In the genomic region with DNA sequence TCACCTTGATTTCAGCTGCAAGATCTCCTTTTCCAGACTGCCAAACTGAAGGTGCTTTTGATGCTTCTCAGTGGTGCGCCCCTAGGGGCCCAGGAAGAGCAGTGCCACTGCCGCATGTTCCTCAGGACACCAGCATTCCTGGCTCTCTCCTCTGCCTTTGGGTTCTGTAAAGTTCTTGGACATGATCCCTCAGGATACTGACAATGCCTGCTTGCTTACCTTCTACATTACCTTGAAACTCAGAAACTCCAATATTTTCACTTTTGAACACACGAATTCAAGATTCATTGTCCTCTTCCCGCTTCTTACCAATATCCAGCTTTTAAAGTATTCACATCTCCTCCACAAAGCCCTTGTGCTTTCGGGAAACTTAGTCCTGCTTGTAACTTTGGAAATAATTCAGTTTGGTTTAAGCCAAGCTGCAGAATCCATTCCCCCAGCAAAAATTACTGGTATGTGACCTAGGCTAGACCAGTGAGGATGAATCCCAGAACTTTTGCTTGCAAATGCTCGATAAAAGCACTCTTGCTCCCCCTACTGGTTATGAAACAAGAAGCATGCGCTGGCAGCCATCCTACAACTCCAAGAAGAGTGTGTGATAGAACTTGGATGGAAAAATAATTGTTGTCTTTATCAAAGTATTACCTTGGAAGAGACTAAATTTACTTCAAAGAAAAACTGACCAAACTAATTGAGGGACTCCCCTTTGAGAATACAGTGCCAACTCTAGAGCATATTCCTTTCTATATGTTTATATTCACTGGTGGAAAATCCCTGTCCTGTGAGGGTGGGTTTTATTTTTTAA, we compare ENCODE assay signal across 8 cellular contexts. TPM values are rescaled to one million over a fixed set of nuclear protein-coding genes. Genes with fewer than 3 reads are reported as not detected.
A peak's percentile ranks its signal among the peaks of the same experiment; 100 is the strongest.
DNase-seq lines count a peak whose midpoint lies in the region; ATAC-seq and TF ChIP-seq lines count a peak whose summit lies in the region.

No MANE protein-coding gene starts in this region.

- H3K9me3 ChIP-seq in fibroblast of lung (ENCODE audit: control insufficient read depth, insufficient read depth, low read depth, low read length) (no peaks in the 10 kb centered on the region), transverse colon (no peaks in the 10 kb centered on the region)

- TF ChIP-seq POLR2A in transverse colon (IDR thresholded peaks at IDR 0.05), result no peak

- H3K4me1 Mint-ChIP-seq in natural killer cell treated with Interleukin-12 subunit alpha and Interleukin-12 subunit beta and Interleukin-15 and Interleukin-18, amount 100 ng/mL, for 72 hours (ENCODE audit: low read depth in 2 of 2), result peaks cover 27 to 46% of the 10 kb centered on the region in 2 donors

- peak overlapping the region; percentile 2 for H2AFZ ChIP-seq in fibroblast of lung (ENCODE audit: low read length)

- in situ Hi-C loops in transverse colon (cut with MboI; ENCODE audit: low pct_ligation_motif_present in 1 of 4, low pct_unique_long_range_greater_than_20kb in 1 of 4, low sequenced_read_pairs in 3 of 4), result loop anchor here (25.0 kb wide), 3 partner anchors 687 to 1062 kb away; a partner anchor contains a TSS

- peaks cover 34% of the 10 kb centered on the region for H3K36me3 Mint-ChIP-seq in natural killer cell treated with Interleukin-12 subunit alpha and Interleukin-12 subunit beta and Interleukin-15 and Interleukin-18, amount 100 ng/mL, for 72 hours

- H3K79me2 ChIP-seq in fibroblast of lung (ENCODE audit: control insufficient read depth, insufficient read depth, low read length), result no peaks in the 10 kb centered on the region

- H3K9ac ChIP-seq in fibroblast of lung (ENCODE audit: insufficient read depth, low read length), result no peak overlapping the region

- H3K27me3 Mint-ChIP-seq in natural killer cell treated with Interleukin-12 subunit alpha and Interleukin-12 subunit beta and Interleukin-15 and Interleukin-18, amount 100 ng/mL, for 72 hours, result no peaks in the 10 kb centered on the region

- intact Hi-C loops in transverse colon (cut with DNase I; ENCODE audit: low total_unique reads), result no loop called here

- DNase-seq in DMS153 (lab: John Stamatoyannopoulos, UW) (peak; percentile 22), NCI-H748 treated with DMSO at 0.1 percent for 48 hours (lab: John Stamatoyannopoulos, UW) (peak; percentile 35), fibroblast of lung (ENCODE audit: low read depth in 2 of 2) (peak; percentile 76 to 87), transverse colon (peak; percentile 61)
- peak; percentile 67 for DNase-seq in activated CD8-positive, alpha-beta memory T cell treated with anti-CD3 and anti-CD28 coated beads, Interleukin-2, amount 50 U/mL, for 48 hours
- no peak for DNase-seq in natural killer cell treated with Interleukin-12 subunit alpha and Interleukin-12 subunit beta and Interleukin-15 and Interleukin-18, amount 100 ng/mL, for 72 hours (ENCODE audit: low spot score)

- WGBS in transverse colon (ENCODE audit: low coverage in 1 of 2), 2 donors, result 22 to 33% methylated on average over 5 to 7 of the region's 7 CpGs

- peak overlapping the region; percentile 53 for H3K4me2 ChIP-seq in fibroblast of lung (ENCODE audit: extremely low read depth, insufficient read depth, low read length)

- peak overlapping the region; percentile 76 for H3K4me3 Mint-ChIP-seq in natural killer cell treated with Interleukin-12 subunit alpha and Interleukin-12 subunit beta and Interleukin-15 and Interleukin-18, amount 100 ng/mL, for 72 hours

- no peaks in the 10 kb centered on the region for H3K27me3 ChIP-seq in fibroblast of lung (ENCODE audit: control insufficient read depth, insufficient read depth, low read length)
- H3K27me3 ChIP-seq in transverse colon, result no peaks in the 10 kb centered on the region

- peak; percentile 29 for ATAC-seq in GM19463 (IDR thresholded peaks at IDR 0.05; ENCODE audit: unreplicated experiment)
- peak; percentile 19 for ATAC-seq in HG03558 (IDR thresholded peaks at IDR 0.05; ENCODE audit: extremely low read depth, unreplicated experiment)
- peak; percentile 51 to 70 for ATAC-seq in natural killer cell treated with Interleukin-12 subunit alpha and Interleukin-12 subunit beta and Interleukin-15 and Interleukin-18, amount 100 ng/mL, for 72 hours

- no peak overlapping the region for H3K27ac ChIP-seq in fibroblast of lung (ENCODE audit: insufficient read depth, low read length)
- peak overlapping the region; percentile 3 to 33 (median 8) for H3K27ac ChIP-seq in transverse colon

- no peak for TF ChIP-seq EP300 in transverse colon (IDR thresholded peaks at IDR 0.05; ENCODE audit: low read depth)

- no peaks in the 10 kb centered on the region for H3K9me3 Mint-ChIP-seq in natural killer cell treated with Interleukin-12 subunit alpha and Interleukin-12 subunit beta and Interleukin-15 and Interleukin-18, amount 100 ng/mL, for 72 hours

- no peaks in the 10 kb centered on the region for H3K36me3 ChIP-seq in fibroblast of lung (ENCODE audit: control insufficient read depth, insufficient read depth, low read length)
- peaks cover 0 to 12% (median 0%) of the 10 kb centered on the region in 4 donors for H3K36me3 ChIP-seq in transverse colon

- H3K4me1 ChIP-seq in fibroblast of lung (ENCODE audit: control insufficient read depth, extremely low read depth, insufficient read depth, low read length), result no peaks in the 10 kb centered on the region
- H3K4me1 ChIP-seq in transverse colon, result peaks cover 0 to 23% (median 8%) of the 10 kb centered on the region in 4 donors

- TF ChIP-seq CTCF in fibroblast of lung (conservative IDR thresholded peaks at IDR 0.05 in 1 of 2, IDR thresholded peaks at IDR 0.05 in 1 of 2; ENCODE audit: low read depth in 1 of 2, low read length in 2 of 2), result peak; percentile 89 to 96
- peak; percentile 64 to 69 (median 66) for TF ChIP-seq CTCF in transverse colon (IDR thresholded peaks at IDR 0.05)

- H4K20me1 ChIP-seq in fibroblast of lung (ENCODE audit: control insufficient read depth, extremely low read depth, insufficient read depth, low read length), result no peaks in the 10 kb centered on the region

- H3K4me3 ChIP-seq in fibroblast of lung (replicated peaks in 1 of 4; ENCODE audit: control extremely low read depth in 1 of 4, insufficient read depth in 1 of 4, low read depth in 3 of 4, low read length in 4 of 4), result peak overlapping the region in 2 of 4 experiments; percentile 21 to 29
- no peak overlapping the region for H3K4me3 ChIP-seq in transverse colon

- H3K27ac Mint-ChIP-seq in natural killer cell treated with Interleukin-12 subunit alpha and Interleukin-12 subunit beta and Interleukin-15 and Interleukin-18, amount 100 ng/mL, for 72 hours, result peak overlapping the region; percentile 80 to 91

RNA-seq across cellular contexts. Expression of a gene that starts 16.5 kb away (rescaled TPM):
- total RNA-seq in fibroblast of lung (not detected in 2 replicates), transverse colon (not detected)
- polyA plus RNA-seq in fibroblast of lung, result not detected in 2 replicates
- not detected in 2 replicates for polyA plus RNA-seq in fibroblast of lung (2012)
- polyA minus RNA-seq in fibroblast of lung (ENCODE audit: low replicate concordance), result not detected in 2 replicates
- 1 to 10 TPM; 3.5 to 3.9 TPM for total RNA-seq in natural killer cell treated with Interleukin-12 subunit alpha and Interleukin-12 subunit beta and Interleukin-15 and Interleukin-18, amount 100 ng/mL, for 72 hours

RNA-seq across cellular contexts. Expression of a gene that starts 51.2 kb away (rescaled TPM):
- total RNA-seq in fibroblast of lung (2.8 and 8.6 TPM in 2 replicates), transverse colon (10 to 100 TPM in 3 of 4 donors, 1 to 10 TPM in 1; 10.0 to 18.7 (median 16.0) TPM)
- polyA plus RNA-seq in fibroblast of lung, result 9.2 and 40.2 TPM in 2 replicates
- 4.8 and 21.0 TPM in 2 replicates for polyA plus RNA-seq in fibroblast of lung (2012)
- polyA minus RNA-seq in fibroblast of lung (ENCODE audit: low replicate concordance), result 9.8 and 64.1 TPM in 2 replicates
- 100 to 1,000 TPM; 239 to 243 TPM for total RNA-seq in natural killer cell treated with Interleukin-12 subunit alpha and Interleukin-12 subunit beta and Interleukin-15 and Interleukin-18, amount 100 ng/mL, for 72 hours

RNA-seq across cellular contexts. Expression of a gene that starts 54.4 kb away (rescaled TPM):
- total RNA-seq in fibroblast of lung, result 36.7 and 50.2 TPM in 2 replicates
- 56.9 and 64.2 TPM in 2 replicates for polyA plus RNA-seq in fibroblast of lung
- 44.8 and 46.8 TPM in 2 replicates for polyA plus RNA-seq in fibroblast of lung (2012)
- polyA minus RNA-seq in fibroblast of lung (ENCODE audit: low replicate concordance), result 15.4 and 17.2 TPM in 2 replicates
- total RNA-seq in natural killer cell treated with Interleukin-12 subunit alpha and Interleukin-12 subunit beta and Interleukin-15 and Interleukin-18, amount 100 ng/mL, for 72 hours, result 10 to 100 TPM; 52.9 to 54.3 TPM
- total RNA-seq in transverse colon, result 10 to 100 TPM; 38.6 to 62.0 (median 56.2) TPM

Comparison
In these comparisons a context has a peak if more than half of its experiments do, and no peak if none do; other contexts are left out.
1. RNA of a gene that starts 51.2 kb away (total RNA-seq): 239 to 243 TPM in natural killer cell treated with Interleukin-12 subunit alpha and Interleukin-12 subunit beta and Interleukin-15 and Interleukin-18, amount 100 ng/mL, for 72 hours; 10.0 to 18.7 TPM in transverse colon and 2.8 to 8.6 TPM in fibroblast of lung; every median in the first group is over 10 times any median in the second.
2. Peak in every context shown above with its lines, with median percentiles within 50 percentile points of each other: ATAC-seq.